In the genomic region with DNA sequence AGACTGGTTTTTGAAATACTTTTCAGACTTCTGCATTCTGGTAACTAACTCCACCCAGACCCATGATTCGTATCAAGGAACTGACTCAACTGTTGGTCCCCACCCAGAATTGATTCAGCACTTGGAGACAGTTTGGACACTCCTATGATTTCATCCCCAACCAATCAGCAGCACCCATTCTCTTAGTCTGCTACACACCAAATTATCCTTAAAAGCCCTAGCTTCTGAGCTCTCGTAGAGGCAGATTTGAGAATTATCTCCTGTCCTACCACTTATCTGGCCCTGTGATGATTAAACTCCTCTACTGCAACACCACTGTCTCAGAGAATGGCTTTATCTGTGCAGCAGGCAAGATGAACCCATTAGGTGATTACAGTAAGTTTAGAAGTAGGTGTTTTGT, we compare ENCODE assay signal across 1 cellular context.
TF ChIP-seq lines count a peak whose summit lies in the region.

No MANE protein-coding gene starts in this region.

TF ChIP-seq in HepG2, 621 proteins besides CTCF, POLR2A, EP300 and RAD21:
- no peak for TF ChIP-seq ZBTB20 (CRISPR knock-in tag; IDR thresholded peaks at IDR 0.05; ENCODE audit: borderline replicate concordance, low read depth)
- TF ChIP-seq MBNL3 (CRISPR knock-in tag; conservative IDR thresholded peaks at IDR 0.05), result no peak
- TF ChIP-seq MIER3 (CRISPR knock-in tag; IDR thresholded peaks at IDR 0.05; ENCODE audit: borderline replicate concordance), result no peak
- no peak for TF ChIP-seq BRF2 (CRISPR knock-in tag; IDR thresholded peaks at IDR 0.05)
- no peak for TF ChIP-seq HDAC1 (CRISPR knock-in tag; IDR thresholded peaks at IDR 0.05)
- TF ChIP-seq DNMT1 (CRISPR knock-in tag; IDR thresholded peaks at IDR 0.05), result no peak
- TF ChIP-seq SOX6 (IDR thresholded peaks at IDR 0.05), result no peak
- TF ChIP-seq SOX6 (CRISPR knock-in tag; IDR thresholded peaks at IDR 0.05), result no peak
- TF ChIP-seq, protein P1, sequence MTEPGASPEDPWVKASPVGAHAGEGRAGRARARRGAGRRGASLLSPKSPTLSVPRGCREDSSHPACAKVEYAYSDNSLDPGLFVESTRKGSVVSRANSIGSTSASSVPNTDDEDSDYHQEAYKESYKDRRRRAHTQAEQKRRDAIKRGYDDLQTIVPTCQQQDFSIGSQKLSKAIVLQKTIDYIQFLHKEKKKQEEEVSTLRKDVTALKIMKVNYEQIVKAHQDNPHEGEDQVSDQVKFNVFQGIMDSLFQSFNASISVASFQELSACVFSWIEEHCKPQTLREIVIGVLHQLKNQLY (CRISPR knock-in tag; IDR thresholded peaks at IDR 0.05), result no peak
- no peak for TF ChIP-seq HMG20A (CRISPR knock-in tag; IDR thresholded peaks at IDR 0.05; ENCODE audit: borderline replicate concordance)
- no peak for TF ChIP-seq ZFP82 (CRISPR knock-in tag; IDR thresholded peaks at IDR 0.05; ENCODE audit: borderline replicate concordance)
- no peak for TF ChIP-seq ZNF34 (CRISPR knock-in tag; IDR thresholded peaks at IDR 0.05; ENCODE audit: borderline replicate concordance)
TF ChIP-seq in HepG2: peak in this region for 0.
